In the genomic region with DNA sequence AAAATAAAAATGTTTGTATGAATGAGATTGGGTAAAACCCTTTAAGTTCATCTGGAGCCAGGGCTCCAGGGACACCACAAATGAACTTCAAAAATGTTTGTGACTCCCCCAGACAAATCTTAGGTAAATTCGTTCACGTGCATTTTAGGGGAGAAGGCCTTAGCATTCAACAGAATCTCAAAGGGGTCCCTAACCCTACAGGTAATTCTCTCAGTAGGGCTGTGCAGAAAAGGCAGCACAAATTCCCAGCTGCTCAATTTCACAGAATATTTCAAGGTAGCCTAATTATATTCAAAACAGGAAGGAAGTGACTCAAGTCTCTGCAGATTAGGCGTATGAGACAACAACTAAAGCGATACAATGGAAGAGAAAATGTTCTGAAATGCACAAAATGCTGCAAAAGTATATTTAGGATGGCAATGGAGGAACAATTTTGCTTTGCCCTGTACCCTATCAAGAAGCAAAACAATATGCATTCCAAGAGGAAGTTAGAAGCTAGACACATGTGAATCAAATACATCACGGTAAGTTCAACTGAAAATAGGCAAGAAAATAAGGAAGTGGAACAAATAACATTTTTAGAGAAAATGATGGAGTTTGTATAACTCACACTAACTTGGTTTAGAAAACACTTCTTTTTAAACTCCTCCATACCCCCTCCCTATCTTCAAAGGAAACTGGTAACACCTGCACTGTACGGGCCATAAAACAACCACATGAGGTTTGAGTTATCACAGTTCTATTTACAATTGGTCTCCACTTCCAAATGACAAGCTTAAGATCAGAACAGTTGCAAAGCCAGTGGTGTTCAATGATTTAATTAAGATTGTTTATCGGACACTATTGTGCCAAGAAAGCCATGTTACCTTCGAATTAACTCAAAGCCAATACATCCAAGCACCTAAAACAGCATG, we compare ENCODE assay signal across 8 cellular contexts. TPM values are rescaled to one million over a fixed set of nuclear protein-coding genes. Genes with fewer than 3 reads are reported as not detected.
DNase-seq lines count a peak whose midpoint lies in the region; ATAC-seq and TF ChIP-seq lines count a peak whose summit lies in the region.

No MANE protein-coding gene starts in this region.

- H3K27me3 ChIP-seq in adrenal gland, result no peaks in the 10 kb centered on the region
- H3K27me3 ChIP-seq in mesendoderm (ENCODE audit: insufficient read depth, low read length, poor library complexity), result no peaks in the 10 kb centered on the region

- ATAC-seq in HG02763 (IDR thresholded peaks at IDR 0.05; ENCODE audit: unreplicated experiment), result no peak

- peak overlapping the region; percentile 97 for H3K27ac ChIP-seq in KOPT-K1 (ENCODE audit: low read depth, low read length, poor library complexity, severe bottlenecking)
- H3K27ac ChIP-seq in adrenal gland, result peak overlapping the region in 3 of 5 donors; percentile 93 to 96 (median 93)
- H3K27ac ChIP-seq in mesendoderm (ENCODE audit: low read depth, low read length), result no peak overlapping the region

- 48 to 60% (median 57%) methylated on average over 8 of the region's 8 CpGs for WGBS in adrenal gland, 4 donors
- WGBS in mesendoderm (ENCODE audit: extremely low coverage, insufficient coverage, low lambda C conversion rate), result no CpG with 5 or more reads among the region's 8 CpGs

- DNase-seq in AG09309 (ENCODE audit: low read depth) (no peak), adrenal gland (peak in 1 of 7 donors; percentile 15), mesendoderm (no peak), inferior parietal cortex (ENCODE audit: extremely low spot score) (no peak), GOT3 (lab: John Stamatoyannopoulos, UW) (no peak), D341Med (ENCODE audit: low spot score) (no peak)

- no peak overlapping the region for H2BK15ac ChIP-seq in mesendoderm (replicated peaks; ENCODE audit: low read depth)

- no peak overlapping the region for H2BK120ac ChIP-seq in mesendoderm (ENCODE audit: low read depth, low read length)

- H3K18ac ChIP-seq in mesendoderm (ENCODE audit: low read length), result no peak overlapping the region

- no peak overlapping the region for H4K5ac ChIP-seq in mesendoderm (ENCODE audit: low read length)

- no peak overlapping the region for H4K8ac ChIP-seq in mesendoderm (ENCODE audit: low read depth, low read length)

- no peak for TF ChIP-seq POLR2A in adrenal gland (IDR thresholded peaks at IDR 0.05)

- no peak overlapping the region for H3K23ac ChIP-seq in mesendoderm (ENCODE audit: low read length)

- H3K79me1 ChIP-seq in mesendoderm (ENCODE audit: low read length), result peaks cover 10% of the 10 kb centered on the region

- H3K4me3 ChIP-seq in AG09309 (ENCODE audit: control insufficient read depth, low read depth, low read length) (peak overlapping the region; percentile 66), adrenal gland (peak overlapping the region in 2 of 4 donors; percentile 77 to 92), mesendoderm (ENCODE audit: low read length) (no peak overlapping the region)

- no peak overlapping the region for H2AK5ac ChIP-seq in mesendoderm (ENCODE audit: low read length)

- H3K9me3 ChIP-seq in KOPT-K1 (ENCODE audit: insufficient read depth, low read length, poor library complexity, severe bottlenecking), result no peaks in the 10 kb centered on the region
- H3K9me3 ChIP-seq in adrenal gland (replicated peaks in 1 of 3), result no peaks in the 10 kb centered on the region

- H3K4ac ChIP-seq in mesendoderm (ENCODE audit: low read depth, low read length), result no peak overlapping the region

- intact Hi-C loops in adrenal gland (cut with DNase I), result loop anchor here in 1 of 2 donors (5.0 kb wide), 1 partner anchor 43 kb away; no protein-coding TSS in a partner anchor

- no peak for TF ChIP-seq CTCF in AG09309 (IDR thresholded peaks at IDR 0.05; ENCODE audit: control insufficient read depth, insufficient read depth, low read depth, low read length, missing control alignments)
- no peak for TF ChIP-seq CTCF in adrenal gland (IDR thresholded peaks at IDR 0.05)

- H3K4me1 ChIP-seq in adrenal gland (replicated peaks in 1 of 2) (peaks cover 9 to 40% of the 10 kb centered on the region in 2 donors), mesendoderm (ENCODE audit: control insufficient read depth, low read depth, low read length) (peaks cover 9% of the 10 kb centered on the region)

- H3K36me3 ChIP-seq in KOPT-K1 (ENCODE audit: insufficient read depth, low read length), result peaks cover 41% of the 10 kb centered on the region
- peaks cover 0 to 15% of the 10 kb centered on the region in 2 donors for H3K36me3 ChIP-seq in adrenal gland (replicated peaks in 1 of 2)
- no peaks in the 10 kb centered on the region for H3K36me3 ChIP-seq in mesendoderm (ENCODE audit: control insufficient read depth, insufficient read depth, low read length)

- peak overlapping the region; percentile 83 for H3K4me2 ChIP-seq in mesendoderm (ENCODE audit: low read length)

- no peak overlapping the region for H2BK5ac ChIP-seq in mesendoderm (ENCODE audit: low read length)

- H3K79me2 ChIP-seq in mesendoderm (ENCODE audit: control insufficient read depth, insufficient read depth, low read length), result peaks cover 10% of the 10 kb centered on the region

- H3K56ac ChIP-seq in mesendoderm (ENCODE audit: low read length), result no peak overlapping the region

- peak overlapping the region; percentile 10 for H3K9ac ChIP-seq in mesendoderm (ENCODE audit: low read length)

RNA-seq across cellular contexts. Expression of gene GIT2, which starts 1.6 kb away (rescaled TPM):
- 10 to 100 TPM; 35.9 to 80.9 (median 59.2) TPM for total RNA-seq in adrenal gland
- polyA plus RNA-seq in adrenal gland, result 10 to 100 TPM; 24.3 to 56.3 (median 31.6) TPM
- polyA plus RNA-seq in mesendoderm (2013, experiment 1 of 2), result 11.5 TPM
- 11.8 TPM for polyA plus RNA-seq in mesendoderm (2013, experiment 2 of 2)

RNA-seq across cellular contexts. Expression of gene ANKRD13A, which starts 4.7 kb away (rescaled TPM):
- total RNA-seq in adrenal gland, result 10 to 100 TPM; 31.0 to 84.5 (median 45.6) TPM
- 10 to 100 TPM; 17.1 to 38.6 (median 17.1) TPM for polyA plus RNA-seq in adrenal gland
- polyA plus RNA-seq in mesendoderm (2013, experiment 1 of 2), result 13.3 TPM
- 13.3 TPM for polyA plus RNA-seq in mesendoderm (2013, experiment 2 of 2)

RNA-seq across cellular contexts. Expression of gene C12orf76, which starts 53.8 kb away (rescaled TPM):
- 10 to 100 TPM in 7 of 8 donors, 1 to 10 TPM in 1; 7.1 to 19.5 (median 15.1) TPM for total RNA-seq in adrenal gland
- polyA plus RNA-seq in adrenal gland, result 10 to 100 TPM in 2 of 3 donors, 1 to 10 TPM in 1; 9.7 to 14.2 (median 12.1) TPM
- 5.0 TPM for polyA plus RNA-seq in mesendoderm (2013, experiment 1 of 2)
- polyA plus RNA-seq in mesendoderm (2013, experiment 2 of 2), result 5.4 TPM
